Comparison of ENCODE assay signal across 12 cellular contexts in the genomic region with DNA sequence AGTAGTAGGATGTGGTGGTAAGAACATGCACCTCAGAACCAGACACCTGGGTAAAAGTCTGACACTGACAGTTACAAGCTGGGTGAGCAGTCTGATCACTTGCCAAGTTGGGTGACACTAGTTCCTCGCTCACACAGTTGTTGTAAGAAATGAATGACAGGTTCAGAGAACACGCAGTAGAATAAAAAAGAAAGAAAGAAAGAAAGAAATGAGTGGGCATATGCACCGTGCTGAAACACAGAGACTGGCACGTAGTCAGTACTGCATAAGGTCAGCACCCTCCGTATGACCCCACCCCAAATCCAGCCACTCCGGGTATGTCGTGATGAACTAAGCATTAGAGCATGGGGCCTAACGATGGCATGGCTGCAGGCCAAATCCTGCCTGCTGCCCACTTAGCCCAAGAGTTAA.
DNase-seq lines count a peak whose midpoint lies in the region; ATAC-seq and TF ChIP-seq lines count a peak whose summit lies in the region.
"Had no signal": no experiment of that assay in that cellular context is flagged by ENCODE, and none has a peak within 500 bp of the region (broad histone marks: within the 10 kb centered on the region; RNA-seq: fewer than 3 reads in every experiment).

No MANE protein-coding gene starts in this region.

- H3K36me3 ChIP-seq in adipocyte (ENCODE audit: control insufficient read depth, insufficient read depth, low read length, severe bottlenecking) (no peaks in the 10 kb centered on the region), neutrophil (no peaks in the 10 kb centered on the region), suprapubic skin (no peaks in the 10 kb centered on the region)

- peak overlapping the region; percentile 51 for H3K27ac Mint-ChIP-seq in activated naive CD4-positive, alpha-beta T cell treated with anti-CD3 and anti-CD28 coated beads for 36 hours
- no peak overlapping the region for H3K27ac Mint-ChIP-seq in endothelial cell (ENCODE audit: unreplicated experiment)

- peak overlapping the region; percentile 31 for H3K27ac ChIP-seq in neutrophil
- H3K27ac ChIP-seq in suprapubic skin: no peak overlapping the region
- H3K27ac ChIP-seq: parathyroid adenoma had no signal

- no peak for TF ChIP-seq POLR2A in suprapubic skin (IDR thresholded peaks at IDR 0.05)

- H3K27me3 ChIP-seq in adipocyte (replicated peaks; ENCODE audit: control insufficient read depth, insufficient read depth, low read length) (no peaks in the 10 kb centered on the region), neutrophil (no peaks in the 10 kb centered on the region), suprapubic skin (no peaks in the 10 kb centered on the region)

- intact Hi-C loops in activated naive CD4-positive, alpha-beta T cell treated with anti-CD3 and anti-CD28 coated beads for 36 hours (cut with micrococcal nuclease): loop anchor here (1.0 to 5.0 kb wide), 11 partner anchors 42 to 483 kb away; a partner anchor contains a TSS

- peak overlapping the region; percentile 13 for H3K9ac ChIP-seq in adipocyte (ENCODE audit: low read length)
- H3K9ac ChIP-seq: parathyroid adenoma had no signal

- H3K9me3 Mint-ChIP-seq in activated naive CD4-positive, alpha-beta T cell treated with anti-CD3 and anti-CD28 coated beads for 36 hours: no peaks in the 10 kb centered on the region
- no peaks in the 10 kb centered on the region for H3K9me3 Mint-ChIP-seq in endothelial cell (ENCODE audit: unreplicated experiment)

- H3K4me1 Mint-ChIP-seq in activated naive CD4-positive, alpha-beta T cell treated with anti-CD3 and anti-CD28 coated beads for 36 hours (ENCODE audit: low read depth): peaks cover 29% of the 10 kb centered on the region
- H3K4me1 Mint-ChIP-seq in endothelial cell (ENCODE audit: unreplicated experiment): peaks cover 20% of the 10 kb centered on the region

- H3K4me1 ChIP-seq in adipocyte (ENCODE audit: control insufficient read depth, insufficient read depth, low read length): peaks cover 45% of the 10 kb centered on the region
- H3K4me1 ChIP-seq in neutrophil (ENCODE audit: control insufficient read depth in 1 of 2, insufficient read depth in 1 of 2, low read depth in 1 of 2, low read length in 1 of 2): peaks cover 12 to 30% of the 10 kb centered on the region in 2 experiments
- H3K4me1 ChIP-seq in suprapubic skin: peaks cover 37% of the 10 kb centered on the region
- H3K4me1 ChIP-seq: parathyroid adenoma had no signal

- no peak for TF ChIP-seq CTCF in neutrophil (IDR thresholded peaks at IDR 0.05)
- TF ChIP-seq CTCF in endothelial cell (IDR thresholded peaks at IDR 0.05; ENCODE audit: unreplicated experiment): no peak
- TF ChIP-seq CTCF in suprapubic skin (IDR thresholded peaks at IDR 0.05): no peak

- no peaks in the 10 kb centered on the region for H3K27me3 Mint-ChIP-seq in activated naive CD4-positive, alpha-beta T cell treated with anti-CD3 and anti-CD28 coated beads for 36 hours (ENCODE audit: low read depth)
- H3K27me3 Mint-ChIP-seq in endothelial cell (ENCODE audit: unreplicated experiment): peaks cover 3% of the 10 kb centered on the region

- no peaks in the 10 kb centered on the region for H3K36me3 Mint-ChIP-seq in activated naive CD4-positive, alpha-beta T cell treated with anti-CD3 and anti-CD28 coated beads for 36 hours (ENCODE audit: low read depth)
- no peaks in the 10 kb centered on the region for H3K36me3 Mint-ChIP-seq in endothelial cell (ENCODE audit: low read depth, unreplicated experiment)

- ATAC-seq in HG03520 (IDR thresholded peaks at IDR 0.05; ENCODE audit: unreplicated experiment) (peak; percentile 44), HG03039 (IDR thresholded peaks at IDR 0.05; ENCODE audit: unreplicated experiment) (no peak)

- TF ChIP-seq EP300 in suprapubic skin (IDR thresholded peaks at IDR 0.05): no peak

- peak; percentile 70 for DNase-seq in activated naive CD4-positive, alpha-beta T cell treated with anti-CD3 and anti-CD28 coated beads for 36 hours
- no peak for DNase-seq in activated naive CD4-positive, alpha-beta T cell treated with anti-CD3 and anti-CD28 coated beads, Interleukin-2, amount 50 U/mL, for 16 hours
- DNase-seq in adipocyte (ENCODE audit: low read depth) (no peak), endothelial cell (ENCODE audit: low spot score) (no peak), suprapubic skin (ENCODE audit: low spot score in 2 of 2) (no peak)
- DNase-seq: activated CD4-positive, CD25-positive, alpha-beta regulatory T cell; DMS79 treated with DMSO at 0.1 percent for 48 hours; NCI-H2171 treated with DMSO at 0.1 percent for 48 hours had no signal

- CTCF ChIA-PET in activated naive CD4-positive, alpha-beta T cell treated with anti-CD3 and anti-CD28 coated beads for 36 hours (lab: Charles Lee): interaction anchor here (0.7 to 3.2 kb wide), 3 partner anchors 95 to 1833 kb away, joined by 5 to 22 read pairs (median 6); no protein-coding TSS in a partner anchor

- no peaks in the 10 kb centered on the region for H3K9me3 ChIP-seq in adipocyte (ENCODE audit: control insufficient read depth, low read length)
- no peaks in the 10 kb centered on the region for H3K9me3 ChIP-seq in neutrophil
- no peaks in the 10 kb centered on the region for H3K9me3 ChIP-seq in suprapubic skin

- WGBS in suprapubic skin: 83% methylated on average over 8 of the region's 8 CpGs

- no peak overlapping the region for H3K4me3 Mint-ChIP-seq in activated naive CD4-positive, alpha-beta T cell treated with anti-CD3 and anti-CD28 coated beads for 36 hours
- no peak overlapping the region for H3K4me3 Mint-ChIP-seq in endothelial cell (ENCODE audit: unreplicated experiment)

- H3K4me3 ChIP-seq in adipocyte (ENCODE audit: low read length): no peak overlapping the region
- H3K4me3 ChIP-seq in neutrophil (ENCODE audit: low read depth in 1 of 2, low read length in 1 of 2): no peak overlapping the region
- H3K4me3 ChIP-seq in suprapubic skin: no peak overlapping the region
